1 cellular context compared by ENCODE assay signal in genomic region chr10:110815354-110816004, GRCh38.
TF ChIP-seq lines count a peak whose summit lies in the region.

No MANE protein-coding gene starts in this region.

TF ChIP-seq in WTC11, 78 proteins besides CTCF, POLR2A, EP300 and RAD21 (continued from another document):
- TF ChIP-seq AR (CRISPR knock-in tag; IDR thresholded peaks at IDR 0.05) (no peak), ZNF512 (CRISPR knock-in tag; IDR thresholded peaks at IDR 0.05; ENCODE audit: borderline replicate concordance) (no peak)
TF ChIP-seq in WTC11: peak in this region for 0.
